In the genomic region with DNA sequence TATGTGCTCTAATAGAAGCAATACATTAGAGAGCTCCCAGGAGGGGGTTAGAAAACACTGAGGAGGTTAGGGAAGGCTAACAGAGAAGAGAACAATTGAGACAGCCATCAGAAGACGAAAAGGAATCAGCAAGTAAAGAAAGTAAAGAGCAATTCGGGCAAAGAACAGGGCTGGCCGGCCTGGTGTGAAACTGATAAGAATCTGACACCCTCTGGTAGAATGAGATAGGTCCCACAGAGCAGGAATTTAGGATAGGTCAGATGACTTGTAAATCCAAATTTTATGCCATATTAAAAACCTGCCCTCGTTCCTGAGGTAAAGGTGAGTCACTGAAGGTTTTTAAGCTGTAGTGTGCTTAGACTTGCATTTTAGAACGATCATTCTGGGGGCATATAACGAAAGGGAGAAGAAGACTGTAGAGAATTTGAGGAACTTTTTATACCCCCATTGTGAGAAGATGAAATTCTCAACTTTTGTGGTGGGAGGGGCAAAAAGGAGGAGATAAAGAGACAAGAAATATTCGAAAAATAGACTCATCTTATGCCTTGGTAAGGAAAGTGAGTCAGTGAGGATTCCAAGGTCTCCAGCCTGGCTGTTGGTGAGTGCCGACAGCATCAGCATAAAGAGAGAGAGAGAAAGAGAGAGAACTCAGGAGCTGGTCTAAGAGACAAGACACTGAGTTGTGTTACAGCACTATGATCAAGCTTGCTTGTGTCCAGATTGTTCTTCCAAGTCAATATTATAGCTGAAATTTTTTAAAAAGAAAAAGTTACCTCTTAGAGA, we compare ENCODE assay signal across 28 cellular contexts. TPM values are rescaled to one million over a fixed set of nuclear protein-coding genes. Genes with fewer than 3 reads are reported as not detected.
DNase-seq lines count a peak whose midpoint lies in the region; ATAC-seq and TF ChIP-seq lines count a peak whose summit lies in the region.
"Had no signal": no experiment of that assay in that cellular context is flagged by ENCODE, and none has a peak within 500 bp of the region (broad histone marks: within the 10 kb centered on the region; RNA-seq: fewer than 3 reads in every experiment).

No MANE protein-coding gene starts in this region.

- no peaks in the 10 kb centered on the region for H3K79me2 ChIP-seq in mesendoderm (ENCODE audit: control insufficient read depth, insufficient read depth, low read length)

- H3K4me3 ChIP-seq in endodermal cell (ENCODE audit: low read length) (no peak overlapping the region), mesendoderm (ENCODE audit: low read length) (no peak overlapping the region)
- H3K4me3 ChIP-seq: A549, colonic mucosa, psoas muscle, stomach, tibial artery had no signal

- ATAC-seq in GM18868 (IDR thresholded peaks at IDR 0.05; ENCODE audit: unreplicated experiment) (peak; percentile 3), Right ventricle myocardium superior (ENCODE audit: poor library complexity) (no peak)
- ATAC-seq: A549; activated T-cell treated with anti-CD3 and anti-CD28 coated beads, Interleukin-2, amount 50 U/mL, for 72 hours; psoas muscle had no signal

- H3K23ac ChIP-seq in mesendoderm (ENCODE audit: low read length), result no peak overlapping the region

- peak overlapping the region; percentile 86 for H3K27ac Mint-ChIP-seq in endodermal cell
- H3K27ac Mint-ChIP-seq: activated CD4-positive, alpha-beta T cell treated with anti-CD3 and anti-CD28 coated beads, Interleukin-2, amount 10 ng/mL, durations not matched to agents 7 days and 5 days; activated naive CD4-positive, alpha-beta T cell treated with anti-CD3 and anti-CD28 coated beads for 36 hours; activated T-cell treated with anti-CD3 and anti-CD28 coated beads, Interleukin-2, amount 50 U/mL, for 72 hours; B cell; T-helper 2 cell treated with Interferon-gamma antibody and Interleukin-4, amounts not matched to agents 5 μg/mL and 100 μg/mL, for 36 hours had no signal

- H3K4me1 ChIP-seq in endodermal cell (ENCODE audit: control insufficient read depth, insufficient read depth, low read length), result peaks cover 10% of the 10 kb centered on the region
- peaks cover 8% of the 10 kb centered on the region for H3K4me1 ChIP-seq in mesendoderm (ENCODE audit: control insufficient read depth, low read depth, low read length)
- H3K4me1 ChIP-seq: colonic mucosa, psoas muscle, stomach, tibial artery had no signal

- H3K27me3 Mint-ChIP-seq in endodermal cell (ENCODE audit: insufficient read depth), result peaks cover 4% of the 10 kb centered on the region
- H3K27me3 Mint-ChIP-seq: activated CD4-positive, alpha-beta T cell treated with anti-CD3 and anti-CD28 coated beads, Interleukin-2, amount 10 ng/mL, durations not matched to agents 7 days and 5 days; B cell had no signal

- no peak overlapping the region for H3K4me2 ChIP-seq in mesendoderm (ENCODE audit: low read length)
- H3K4me2 ChIP-seq: A549 had no signal

- no peak overlapping the region for H2AK5ac ChIP-seq in mesendoderm (ENCODE audit: low read length)

- 36 to 45% methylated on average over 5 to 8 of the region's 8 CpGs for WGBS in endodermal cell (ENCODE audit: insufficient coverage in 1 of 2, insufficient read length in 1 of 2), 2 experiments
- WGBS in mesendoderm (ENCODE audit: extremely low coverage, insufficient coverage, low lambda C conversion rate), result no CpG with 5 or more reads among the region's 8 CpGs

- H3K9me3 Mint-ChIP-seq in endodermal cell, result no peaks in the 10 kb centered on the region
- H3K9me3 Mint-ChIP-seq: activated CD4-positive, alpha-beta T cell treated with anti-CD3 and anti-CD28 coated beads, Interleukin-2, amount 10 ng/mL, durations not matched to agents 7 days and 5 days; activated naive CD4-positive, alpha-beta T cell treated with anti-CD3 and anti-CD28 coated beads for 36 hours; activated T-cell treated with anti-CD3 and anti-CD28 coated beads, Interleukin-2, amount 50 U/mL, for 72 hours; T-helper 2 cell treated with Interferon-gamma antibody and Interleukin-4, amounts not matched to agents 5 μg/mL and 100 μg/mL, for 36 hours had no signal

- no peak overlapping the region for H2BK5ac ChIP-seq in mesendoderm (ENCODE audit: low read length)

- H3K36me3 ChIP-seq in endodermal cell (ENCODE audit: control insufficient read depth, insufficient read depth, low read length), result no peaks in the 10 kb centered on the region
- no peaks in the 10 kb centered on the region for H3K36me3 ChIP-seq in mesendoderm (ENCODE audit: control insufficient read depth, insufficient read depth, low read length)
- H3K36me3 ChIP-seq: colonic mucosa, stomach, tibial artery had no signal

- no peak overlapping the region for H3K18ac ChIP-seq in mesendoderm (ENCODE audit: low read length)

- no peak overlapping the region for H3K27ac ChIP-seq in endodermal cell (ENCODE audit: low read depth, low read length)
- H3K27ac ChIP-seq in mesendoderm (ENCODE audit: low read depth, low read length), result peak overlapping the region; percentile 44
- H3K27ac ChIP-seq: A549, colonic mucosa, psoas muscle, RWPE1, stomach, tibial artery, VCaP had no signal

- peaks cover 41% of the 10 kb centered on the region for H3K4me1 Mint-ChIP-seq in endodermal cell
- H3K4me1 Mint-ChIP-seq: activated CD4-positive, alpha-beta T cell treated with anti-CD3 and anti-CD28 coated beads, Interleukin-2, amount 10 ng/mL, durations not matched to agents 7 days and 5 days had no signal

- no peaks in the 10 kb centered on the region for H3K9me3 ChIP-seq in endodermal cell (ENCODE audit: control insufficient read depth, low read length)
- H3K9me3 ChIP-seq: A549, colonic mucosa, psoas muscle, stomach, tibial artery had no signal

- DNase-seq in M059J (ENCODE audit: low read depth) (peak; percentile 25), endodermal cell (no peak), mesendoderm (peak; percentile 87), SW480 (ENCODE audit: low spot score) (no peak), SIG-M5 (lab: John Stamatoyannopoulos, UW) (no peak), Right ventricle myocardium superior (no peak)
- DNase-seq in effector CD8-positive, alpha-beta T cell (lab: John Stamatoyannopoulos, UW), result no peak
- DNase-seq: activated CD4-positive, alpha-beta T cell treated with anti-CD3 and anti-CD28 coated beads, Interleukin-2, amount 10 ng/mL, durations not matched to agents 7 days and 5 days; activated naive CD4-positive, alpha-beta T cell treated with anti-CD3 and anti-CD28 coated beads for 36 hours; activated T-cell treated with anti-CD3 and anti-CD28 coated beads, Interleukin-2, amount 50 U/mL, for 72 hours; colonic mucosa; GF-D8; mammary epithelial cell; MV-4-11; NCI-H1694; NCI-H2171 treated with DMSO at 0.1 percent for 48 hours; NCI-H526 treated with DMSO at 0.1 percent for 48 hours; nucleus accumbens; psoas muscle; stimulated activated CD8-positive, alpha-beta memory T cell treated with anti-CD3 and anti-CD28 coated beads, Interleukin-4, amount 100 ng/mL, for 48 hours; stomach; tibial artery had no signal

- H3K9ac ChIP-seq in endodermal cell (ENCODE audit: extremely low read depth, low read length, poor library complexity, severe bottlenecking) (no peak overlapping the region), mesendoderm (ENCODE audit: low read length) (no peak overlapping the region)

- peak overlapping the region; percentile 43 for H3K4ac ChIP-seq in mesendoderm (ENCODE audit: low read depth, low read length)

- H3K36me3 Mint-ChIP-seq in endodermal cell (ENCODE audit: low read depth), result no peaks in the 10 kb centered on the region

- H2BK120ac ChIP-seq in mesendoderm (ENCODE audit: low read depth, low read length), result peak overlapping the region; percentile 36

- no peak overlapping the region for H3K4me3 Mint-ChIP-seq in endodermal cell
- H3K4me3 Mint-ChIP-seq: activated CD4-positive, alpha-beta T cell treated with anti-CD3 and anti-CD28 coated beads, Interleukin-2, amount 10 ng/mL, durations not matched to agents 7 days and 5 days; activated naive CD4-positive, alpha-beta T cell treated with anti-CD3 and anti-CD28 coated beads for 36 hours; activated T-cell treated with anti-CD3 and anti-CD28 coated beads, Interleukin-2, amount 50 U/mL, for 72 hours; B cell; T-helper 2 cell treated with Interferon-gamma antibody and Interleukin-4, amounts not matched to agents 5 μg/mL and 100 μg/mL, for 36 hours had no signal

- H3K79me1 ChIP-seq in mesendoderm (ENCODE audit: low read length), result no peaks in the 10 kb centered on the region

- no peak overlapping the region for H4K8ac ChIP-seq in mesendoderm (ENCODE audit: low read depth, low read length)

- H3K27me3 ChIP-seq in endodermal cell (ENCODE audit: control insufficient read depth, insufficient read depth, low read length, poor library complexity, severe bottlenecking) (no peaks in the 10 kb centered on the region), mesendoderm (ENCODE audit: insufficient read depth, low read length, poor library complexity) (no peaks in the 10 kb centered on the region)
- H3K27me3 ChIP-seq: colonic mucosa, stomach, tibial artery had no signal

- TF ChIP-seq CTCF in endodermal cell (conservative IDR thresholded peaks at IDR 0.05), result no peak

- intact Hi-C loops in Right ventricle myocardium superior (cut with DNase I), result no loop called here

- H4K5ac ChIP-seq in mesendoderm (ENCODE audit: low read length), result no peak overlapping the region

- peak overlapping the region; percentile 51 for H3K56ac ChIP-seq in mesendoderm (ENCODE audit: low read length)

- peak overlapping the region; percentile 25 for H2BK15ac ChIP-seq in mesendoderm (replicated peaks; ENCODE audit: low read depth)

RNA-seq across cellular contexts. Expression of a gene that starts 51.3 kb away (rescaled TPM):
- total RNA-seq in M059J (2014; rRNA removed; shearing (Covaris generic)), result 79.1 and 163 TPM in 2 replicates
- total RNA-seq in endodermal cell, result 100 to 1,000 TPM; 124 to 134 TPM
- polyA plus RNA-seq in endodermal cell (2013, experiment 1 of 2), result 91.9 TPM
- 87.5 TPM for polyA plus RNA-seq in endodermal cell (2013, experiment 2 of 2)
- polyA plus RNA-seq in mesendoderm (2013, experiment 1 of 2), result 100 TPM
- polyA plus RNA-seq in mesendoderm (2013, experiment 2 of 2), result 99.2 TPM
- 39.9 TPM for total RNA-seq in Right ventricle myocardium superior

RNA-seq across cellular contexts. Expression of a gene that starts 51.5 kb away (rescaled TPM):
- 12.8 and 17.1 TPM in 2 replicates for total RNA-seq in M059J (2014; rRNA removed; shearing (Covaris generic))
- total RNA-seq in endodermal cell (10 to 100 TPM; 10.6 to 17.3 TPM), Right ventricle myocardium superior (4.8 TPM)
- 15.7 TPM for polyA plus RNA-seq in endodermal cell (2013, experiment 1 of 2)
- 15.4 TPM for polyA plus RNA-seq in endodermal cell (2013, experiment 2 of 2)
- 12.4 TPM for polyA plus RNA-seq in mesendoderm (2013, experiment 1 of 2)
- 11.7 TPM for polyA plus RNA-seq in mesendoderm (2013, experiment 2 of 2)

Comparison
In these comparisons a context has a peak if more than half of its experiments do, and no peak if none do; other contexts are left out.
1. DNase-seq: peak in M059J (single experiment) and mesendoderm (single experiment); none in endodermal cell (single experiment), SW480 (single experiment), effector CD8-positive, alpha-beta T cell (single experiment), SIG-M5 (single experiment) and Right ventricle myocardium superior (single experiment).